ENCODE assay signal across 16 cellular contexts in the genomic region with DNA sequence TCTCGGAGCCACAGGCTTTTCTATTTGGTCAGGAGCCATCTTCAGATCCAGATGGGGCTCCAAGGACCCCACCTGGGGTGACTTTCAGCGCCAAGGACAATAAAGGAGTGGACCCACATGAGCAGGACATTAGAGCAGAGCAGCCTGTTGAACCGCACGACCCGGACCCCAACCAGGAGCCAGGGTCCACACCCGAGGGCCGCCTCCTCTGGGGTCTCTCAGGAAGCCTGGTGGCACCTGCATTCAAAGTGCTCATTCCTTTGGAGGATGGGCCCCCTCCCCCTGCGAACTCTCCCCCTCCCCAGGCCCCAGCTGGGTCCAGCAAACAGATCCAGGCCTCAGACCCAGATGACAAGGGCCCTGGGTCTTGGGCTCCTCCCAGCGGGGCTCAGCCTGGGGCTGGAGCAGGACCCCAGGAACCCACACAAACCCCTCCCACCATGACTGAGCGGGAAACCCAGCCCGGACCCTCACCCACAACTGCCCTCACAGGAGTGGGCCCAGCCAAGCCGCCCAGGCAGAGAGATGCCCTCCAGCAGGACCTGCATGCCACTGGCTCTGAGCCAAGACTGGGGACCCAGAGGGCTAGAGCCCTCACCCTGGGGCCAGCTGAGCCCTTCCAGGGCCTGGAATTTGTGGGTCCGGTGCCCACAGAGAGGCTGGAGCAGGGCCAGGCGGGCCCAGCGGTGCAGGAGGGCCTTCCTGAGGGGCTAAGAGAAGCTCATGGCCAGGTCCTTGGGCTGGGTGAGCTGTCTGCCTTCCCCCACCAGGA. TPM values are rescaled to one million over a fixed set of nuclear protein-coding genes. Genes with fewer than 3 reads are reported as not detected.
"Had no signal": no experiment of that assay in that cellular context is flagged by ENCODE, and none has a peak within 500 bp of the region (broad histone marks: within the 10 kb centered on the region; RNA-seq: fewer than 3 reads in every experiment).

No MANE protein-coding gene starts in this region.

- DNase-seq: activated B cell treated with CpG ODN at 0.5 μM for 24 hours; activated CD4-positive, alpha-beta T cell treated with anti-CD3 and anti-CD28 coated beads, Interleukin-2, amount 10 ng/mL, durations not matched to agents 7 days and 5 days; activated naive CD8-positive, alpha-beta T cell treated with anti-CD3 and anti-CD28 coated beads for 36 hours; amygdala; effector memory CD8-positive, alpha-beta T cell; foreskin melanocyte; stimulated activated CD4-positive, alpha-beta T cell treated with anti-CD3 and anti-CD28 coated beads, Interleukin-15, amount 100 ng/mL, for 24 hours; stimulated activated CD4-positive, alpha-beta T cell treated with anti-CD3 and anti-CD28 coated beads, Interleukin-4, amount 100 ng/mL, for 1 hour; stimulated activated naive CD8-positive, alpha-beta T cell treated with anti-CD3 and anti-CD28 coated beads, Interleukin-15, Interleukin-2, amounts not matched to agents 100 U/mL and 50 U/mL, for 24 hours; T-helper 2 cell; trophoblast cell had no signal

- H3K27ac ChIP-seq: epithelial cell of prostate, parathyroid adenoma had no signal

- H3K79me2 ChIP-seq: parathyroid adenoma had no signal

- H3K4me1 ChIP-seq: parathyroid adenoma had no signal

- ATAC-seq: effector memory CD8-positive, alpha-beta T cell; stimulated activated naive CD8-positive, alpha-beta T cell treated with anti-CD3 and anti-CD28 coated beads, Interleukin-15, Interleukin-2, amounts not matched to agents 100 U/mL and 50 U/mL, for 24 hours had no signal

- H2AFZ ChIP-seq: parathyroid adenoma had no signal

RNA-seq across cellular contexts. Expression of gene RAB44, which starts 23.9 kb away (rescaled TPM):
- total RNA-seq: activated CD8-positive, alpha-beta memory T cell treated with anti-CD3 and anti-CD28 coated beads for 36 hours; activated naive CD8-positive, alpha-beta T cell treated with anti-CD3 and anti-CD28 coated beads for 36 hours; neural crest cell; renal cortical epithelial cell had no signal
